ENCODE assay signal across 24 cellular contexts in the genomic region with DNA sequence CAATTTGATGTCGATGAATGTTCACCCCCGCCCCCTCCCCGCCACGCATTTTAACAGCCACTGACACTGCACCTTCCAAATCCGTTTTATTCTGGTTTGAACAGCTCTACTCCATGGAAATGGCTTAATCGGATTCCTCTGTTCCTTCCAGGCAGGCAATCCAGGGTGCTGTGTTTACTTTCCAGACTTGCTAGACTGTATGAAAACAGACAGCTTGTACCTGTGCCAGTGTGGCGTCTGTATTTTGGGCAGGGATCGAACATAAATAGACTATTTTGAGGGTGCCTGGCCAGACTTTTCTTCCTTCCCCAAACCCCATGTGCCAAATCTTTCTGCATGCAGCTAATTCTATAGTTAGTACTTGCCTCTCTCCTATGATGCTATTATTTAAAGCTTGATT.
"Had no signal": no experiment of that assay in that cellular context is flagged by ENCODE, and none has a peak within 500 bp of the region (broad histone marks: within the 10 kb centered on the region; RNA-seq: fewer than 3 reads in every experiment).

No MANE protein-coding gene starts in this region.

- H3K4me1 Mint-ChIP-seq: activated B cell treated with CpG ODN at 0.5 μM for 24 hours; activated CD4-positive, alpha-beta T cell treated with anti-CD3 and anti-CD28 coated beads for 36 hours; immature natural killer cell; naive thymus-derived CD4-positive, alpha-beta T cell; T-cell had no signal

- H3K27ac Mint-ChIP-seq: activated B cell treated with CpG ODN at 0.5 μM for 24 hours; activated CD4-positive, alpha-beta memory T cell treated with anti-CD3 and anti-CD28 coated beads for 36 hours; activated CD4-positive, alpha-beta T cell treated with anti-CD3 and anti-CD28 coated beads for 36 hours; activated naive CD8-positive, alpha-beta T cell; activated T-helper 2 cell treated with anti-CD3 and anti-CD28 coated beads, Interferon-gamma antibody, Interleukin-2, Interleukin-4, amounts not matched to agents 10 μg/mL and 5 μg/mL and 100 μg/mL, durations not matched to agents 14 hours and 24 hours and 36 hours; dendritic cell treated with granulocyte-macrophage colony-stimulating factor and Interleukin-4, amounts not matched to agents 40 ng/mL and 50 ng/mL, for 4 days; immature natural killer cell; naive thymus-derived CD4-positive, alpha-beta T cell; progenitor cell of endocrine pancreas; T-cell; T-helper 2 cell treated with Interferon-gamma antibody and Interleukin-4, amounts not matched to agents 5 μg/mL and 100 μg/mL, for 36 hours had no signal

- H3K4me1 ChIP-seq: adrenal gland, foreskin keratinocyte, left lung had no signal

- H3K27me3 ChIP-seq: adrenal gland, foreskin keratinocyte, tibial nerve had no signal

- H3K4me3 ChIP-seq: adrenal gland, left lung, lung, tibial nerve had no signal

- H3K27ac ChIP-seq: adrenal gland, foreskin keratinocyte, left lung, tibial nerve had no signal

- H3K9me3 Mint-ChIP-seq: activated B cell treated with CpG ODN at 0.5 μM for 24 hours; activated CD4-positive, alpha-beta memory T cell treated with anti-CD3 and anti-CD28 coated beads for 36 hours; activated T-cell treated with anti-CD3 and anti-CD28 coated beads, Interleukin-2, amount 50 U/mL, for 4 hours; activated T-helper 2 cell treated with anti-CD3 and anti-CD28 coated beads, Interferon-gamma antibody, Interleukin-2, Interleukin-4, amounts not matched to agents 10 μg/mL and 5 μg/mL and 100 μg/mL, durations not matched to agents 14 hours and 24 hours and 36 hours; dendritic cell treated with granulocyte-macrophage colony-stimulating factor and Interleukin-4, amounts not matched to agents 40 ng/mL and 50 ng/mL, for 4 days; immature natural killer cell; naive thymus-derived CD4-positive, alpha-beta T cell; neural crest cell; T-cell; T-helper 2 cell treated with Interferon-gamma antibody and Interleukin-4, amounts not matched to agents 5 μg/mL and 100 μg/mL, for 36 hours had no signal

- H3K4me3 Mint-ChIP-seq: activated B cell treated with CpG ODN at 0.5 μM for 24 hours; activated CD4-positive, alpha-beta memory T cell treated with anti-CD3 and anti-CD28 coated beads for 36 hours; activated CD4-positive, alpha-beta T cell treated with anti-CD3 and anti-CD28 coated beads for 36 hours; activated naive CD8-positive, alpha-beta T cell; activated T-cell treated with anti-CD3 and anti-CD28 coated beads, Interleukin-2, amount 50 U/mL, for 4 hours; dendritic cell treated with granulocyte-macrophage colony-stimulating factor and Interleukin-4, amounts not matched to agents 40 ng/mL and 50 ng/mL, for 4 days; immature natural killer cell; naive thymus-derived CD4-positive, alpha-beta T cell; neural crest cell; T-cell; T-helper 2 cell treated with Interferon-gamma antibody and Interleukin-4, amounts not matched to agents 5 μg/mL and 100 μg/mL, for 36 hours had no signal

- H3K27me3 Mint-ChIP-seq: activated B cell treated with CpG ODN at 0.5 μM for 24 hours; activated CD4-positive, alpha-beta T cell treated with anti-CD3 and anti-CD28 coated beads for 36 hours; activated naive CD8-positive, alpha-beta T cell; dendritic cell treated with granulocyte-macrophage colony-stimulating factor and Interleukin-4, amounts not matched to agents 40 ng/mL and 50 ng/mL, for 4 days had no signal

- H3K36me3 ChIP-seq: adrenal gland, left lung, tibial nerve had no signal

- H3K9me3 ChIP-seq: adrenal gland, left lung, tibial nerve had no signal

- H3K36me3 Mint-ChIP-seq: activated CD4-positive, alpha-beta memory T cell treated with anti-CD3 and anti-CD28 coated beads for 36 hours; activated naive CD8-positive, alpha-beta T cell; immature natural killer cell; naive thymus-derived CD4-positive, alpha-beta T cell; T-cell had no signal

- ATAC-seq: activated CD4-positive, alpha-beta T cell treated with anti-CD3 and anti-CD28 coated beads for 36 hours; activated T-cell treated with anti-CD3 and anti-CD28 coated beads, Interleukin-2, amount 50 U/mL, for 4 hours; foreskin keratinocyte; left lung; naive thymus-derived CD4-positive, alpha-beta T cell; T-cell had no signal

- DNase-seq: activated B cell treated with CpG ODN at 0.5 μM for 24 hours; activated CD4-positive, alpha-beta memory T cell treated with anti-CD3 and anti-CD28 coated beads for 36 hours; activated CD4-positive, alpha-beta T cell treated with anti-CD3 and anti-CD28 coated beads for 36 hours; activated naive CD4-positive, alpha-beta T cell; activated T-cell treated with anti-CD3 and anti-CD28 coated beads, Interleukin-2, amount 50 U/mL, for 4 hours; effector CD4-positive, alpha-beta T cell; erythroblast; foreskin keratinocyte; immature natural killer cell; kidney glomerular epithelial cell; left lung; naive thymus-derived CD4-positive, alpha-beta T cell; stimulated activated CD4-positive, alpha-beta T cell treated with anti-CD3 and anti-CD28 coated beads, Interleukin-4, amount 100 ng/mL, for 24 hours; stimulated activated naive CD4-positive, alpha-beta T cell treated with Interleukin-2 at 50 U/mL for 16 hours had no signal
